Comparison of ENCODE assay signal across 28 cellular contexts in the genomic region with DNA sequence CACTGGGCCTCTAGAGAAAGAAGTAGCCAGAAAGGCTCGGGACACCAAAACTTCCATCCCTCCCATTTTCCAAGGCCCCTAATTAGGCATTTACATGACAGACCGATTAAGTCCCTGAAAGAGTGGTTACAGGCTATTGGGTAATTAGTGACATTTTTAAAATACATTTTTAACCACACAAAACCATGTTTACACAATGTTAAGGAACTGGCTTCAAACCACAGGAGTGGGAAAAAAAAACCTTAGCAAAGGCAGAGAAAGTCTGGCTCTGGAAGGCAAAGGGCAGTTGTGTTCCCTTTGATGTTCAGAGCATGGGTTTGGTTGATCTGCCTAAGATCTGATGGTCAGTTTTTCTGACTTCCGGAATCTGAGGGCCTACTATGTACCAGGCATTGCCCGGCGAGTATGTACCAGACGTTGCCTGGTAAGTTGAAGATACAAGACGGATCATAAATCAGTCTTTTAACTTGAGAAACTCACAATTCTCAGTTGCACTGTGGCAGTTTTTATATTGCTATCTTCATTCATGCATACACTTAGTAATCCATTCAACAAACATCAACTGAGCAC.
"Had no signal": no experiment of that assay in that cellular context is flagged by ENCODE, and none has a peak within 500 bp of the region (broad histone marks: within the 10 kb centered on the region; RNA-seq: fewer than 3 reads in every experiment).

No MANE protein-coding gene starts in this region.

- H3K4me3 Mint-ChIP-seq: activated B cell treated with CpG ODN at 0.5 μM for 24 hours; activated CD4-positive, alpha-beta T cell treated with anti-CD3 and anti-CD28 coated beads for 36 hours; activated naive CD8-positive, alpha-beta T cell treated with anti-CD3 and anti-CD28 coated beads, Interleukin-2, amount 10 ng/mL, durations not matched to agents 7 days and 5 days; activated T-cell treated with anti-CD3 and anti-CD28 coated beads, Interleukin-2, amount 50 U/mL, for 24 hours; dendritic cell treated with granulocyte-macrophage colony-stimulating factor and Interleukin-4, amounts not matched to agents 40 ng/mL and 50 ng/mL, for 4 days; natural killer cell treated with Interleukin-12 subunit alpha and Interleukin-12 subunit beta and Interleukin-15 and Interleukin-18, amount 100 ng/mL, for 72 hours; stimulated activated effector memory CD8-positive, alpha-beta T cell treated with anti-CD3 and anti-CD28 coated beads, Interleukin-12 subunit alpha, Interleukin-12 subunit beta, amount 100 ng/mL, for 72 hours; stimulated activated naive CD8-positive, alpha-beta T cell treated with anti-CD3 and anti-CD28 coated beads, Interleukin-15, amount 100 ng/mL, for 72 hours had no signal

- H3K27ac Mint-ChIP-seq: activated B cell treated with CpG ODN at 0.5 μM for 24 hours; activated CD4-positive, alpha-beta T cell treated with anti-CD3 and anti-CD28 coated beads for 36 hours; activated naive CD8-positive, alpha-beta T cell treated with anti-CD3 and anti-CD28 coated beads, Interleukin-2, amount 10 ng/mL, durations not matched to agents 7 days and 5 days; activated T-cell treated with anti-CD3 and anti-CD28 coated beads, Interleukin-2, amount 50 U/mL, for 24 hours; dendritic cell treated with granulocyte-macrophage colony-stimulating factor and Interleukin-4, amounts not matched to agents 40 ng/mL and 50 ng/mL, for 4 days; natural killer cell treated with Interleukin-12 subunit alpha and Interleukin-12 subunit beta and Interleukin-15 and Interleukin-18, amount 100 ng/mL, for 72 hours; stimulated activated effector memory CD8-positive, alpha-beta T cell treated with anti-CD3 and anti-CD28 coated beads, Interleukin-12 subunit alpha, Interleukin-12 subunit beta, amount 100 ng/mL, for 72 hours; stimulated activated naive CD8-positive, alpha-beta T cell treated with anti-CD3 and anti-CD28 coated beads, Interleukin-15, amount 100 ng/mL, for 72 hours had no signal

- H3K36me3 ChIP-seq: cardiac muscle cell, gastrocnemius medialis, pancreas, right atrium auricular region, tibial artery had no signal

- ATAC-seq: activated CD4-positive, alpha-beta T cell treated with anti-CD3 and anti-CD28 coated beads for 36 hours; body of pancreas; gastrocnemius medialis; left ventricle myocardium superior; natural killer cell treated with Interleukin-12 subunit alpha and Interleukin-12 subunit beta and Interleukin-15 and Interleukin-18, amount 100 ng/mL, for 72 hours; pancreas; psoas muscle; stimulated activated effector memory CD8-positive, alpha-beta T cell treated with anti-CD3 and anti-CD28 coated beads, Interleukin-12 subunit alpha, Interleukin-12 subunit beta, amount 100 ng/mL, for 72 hours; stimulated activated naive CD8-positive, alpha-beta T cell treated with anti-CD3 and anti-CD28 coated beads, Interleukin-15, amount 100 ng/mL, for 72 hours had no signal

- H3K4me1 ChIP-seq: body of pancreas, gastrocnemius medialis, pancreas, psoas muscle, right atrium auricular region, tibial artery had no signal

- DNase-seq: activated B cell treated with CpG ODN at 0.5 μM for 24 hours; activated CD4-positive, alpha-beta T cell treated with anti-CD3 and anti-CD28 coated beads for 36 hours; activated CD4-positive, alpha-beta T cell treated with anti-CD3 and anti-CD28 coated beads, Interleukin-2, amount 50 U/mL, for 4 hours; activated CD8-positive, alpha-beta memory T cell treated with anti-CD3 and anti-CD28 coated beads for 24 hours; activated CD8-positive, alpha-beta memory T cell treated with anti-CD3 and anti-CD28 coated beads, Interleukin-2, amount 50 U/mL, for 4 hours; activated naive CD4-positive, alpha-beta T cell treated with Interleukin-2 at 50 U/mL for 16 hours; activated naive CD8-positive, alpha-beta T cell treated with anti-CD3 and anti-CD28 coated beads, Interleukin-2, amount 10 ng/mL, durations not matched to agents 7 days and 5 days; activated T-cell treated with anti-CD3 and anti-CD28 coated beads, Interleukin-2, amount 50 U/mL, for 24 hours; body of pancreas; effector CD4-positive, alpha-beta T cell; erythroblast; gastrocnemius medialis; hippocampal formation; left ventricle myocardium superior; mammary epithelial cell; midbrain; pancreas; psoas muscle; stimulated activated CD4-positive, alpha-beta T cell treated with anti-CD3 and anti-CD28 coated beads, Interleukin-2, amount 100 ng/mL, for 24 hours; stimulated activated naive CD8-positive, alpha-beta T cell treated with anti-CD3 and anti-CD28 coated beads, Interleukin-15, amount 100 ng/mL, for 72 hours; T1000; tibial artery had no signal

- H3K9me3 ChIP-seq: body of pancreas, gastrocnemius medialis, pancreas, right atrium auricular region, tibial artery had no signal

- H3K4me1 Mint-ChIP-seq: activated B cell treated with CpG ODN at 0.5 μM for 24 hours; activated CD4-positive, alpha-beta T cell treated with anti-CD3 and anti-CD28 coated beads for 36 hours; activated naive CD8-positive, alpha-beta T cell treated with anti-CD3 and anti-CD28 coated beads, Interleukin-2, amount 10 ng/mL, durations not matched to agents 7 days and 5 days; stimulated activated effector memory CD8-positive, alpha-beta T cell treated with anti-CD3 and anti-CD28 coated beads, Interleukin-12 subunit alpha, Interleukin-12 subunit beta, amount 100 ng/mL, for 72 hours; stimulated activated naive CD8-positive, alpha-beta T cell treated with anti-CD3 and anti-CD28 coated beads, Interleukin-15, amount 100 ng/mL, for 72 hours had no signal

- H3K36me3 Mint-ChIP-seq: activated naive CD8-positive, alpha-beta T cell treated with anti-CD3 and anti-CD28 coated beads, Interleukin-2, amount 10 ng/mL, durations not matched to agents 7 days and 5 days; natural killer cell treated with Interleukin-12 subunit alpha and Interleukin-12 subunit beta and Interleukin-15 and Interleukin-18, amount 100 ng/mL, for 72 hours; stimulated activated effector memory CD8-positive, alpha-beta T cell treated with anti-CD3 and anti-CD28 coated beads, Interleukin-12 subunit alpha, Interleukin-12 subunit beta, amount 100 ng/mL, for 72 hours had no signal

- H3K4me3 ChIP-seq: body of pancreas, cardiac muscle cell, gastrocnemius medialis, pancreas, psoas muscle, right atrium auricular region, tibial artery had no signal

- FAIRE-seq: endometrium, pancreas had no signal

- H3K27me3 ChIP-seq: body of pancreas, cardiac muscle cell, gastrocnemius medialis, pancreas, right atrium auricular region had no signal

- H3K27me3 Mint-ChIP-seq: activated naive CD8-positive, alpha-beta T cell treated with anti-CD3 and anti-CD28 coated beads, Interleukin-2, amount 10 ng/mL, durations not matched to agents 7 days and 5 days; activated T-cell treated with anti-CD3 and anti-CD28 coated beads, Interleukin-2, amount 50 U/mL, for 24 hours; dendritic cell treated with granulocyte-macrophage colony-stimulating factor and Interleukin-4, amounts not matched to agents 40 ng/mL and 50 ng/mL, for 4 days; stimulated activated naive CD8-positive, alpha-beta T cell treated with anti-CD3 and anti-CD28 coated beads, Interleukin-15, amount 100 ng/mL, for 72 hours had no signal

- H3K27ac ChIP-seq: body of pancreas, cardiac muscle cell, gastrocnemius medialis, pancreas, psoas muscle, right atrium auricular region, tibial artery had no signal
